28 cellular contexts compared by ENCODE assay signal in genomic region chr16:9823510-9823909, GRCh38.
DNase-seq lines count a peak whose midpoint lies in the region; ATAC-seq, FAIRE-seq and TF ChIP-seq lines count a peak whose summit lies in the region.
"Had no signal": no experiment of that assay in that cellular context is flagged by ENCODE, and none has a peak within 500 bp of the region (broad histone marks: within the 10 kb centered on the region; RNA-seq: fewer than 3 reads in every experiment).

No MANE protein-coding gene starts in this region.

- H3K36me3 Mint-ChIP-seq in astrocyte (ENCODE audit: low read depth, unreplicated experiment) (no peaks in the 10 kb centered on the region), T-cell (no peaks in the 10 kb centered on the region)
- H3K36me3 Mint-ChIP-seq: CD14-positive monocyte; CD4-positive, alpha-beta memory T cell; CD4-positive, CD25-positive, alpha-beta regulatory T cell; CD8-positive, alpha-beta memory T cell had no signal

- H3K79me2 ChIP-seq in astrocyte (ENCODE audit: insufficient read depth, low read length), result no peaks in the 10 kb centered on the region

- DNase-seq in astrocyte (ENCODE audit: low read depth) (peak; percentile 52), fibroblast of the aortic adventitia (ENCODE audit: low read depth) (peak; percentile 85), sciatic nerve (ENCODE audit: low spot score) (no peak), T-cell (no peak), NCI-H2227 treated with DMSO at 0.1 percent for 48 hours (lab: John Stamatoyannopoulos, UW) (no peak)
- DNase-seq in activated CD4-positive, alpha-beta T cell treated with anti-CD3 and anti-CD28 coated beads, Interleukin-2, amount 50 U/mL, for 4 hours, result no peak
- DNase-seq: 8988T; ACHN; BE2C; C1 segment of cervical spinal cord; CD4-positive, alpha-beta memory T cell; CD4-positive, CD25-positive, alpha-beta regulatory T cell; CD8-positive, alpha-beta memory T cell; COR-L47; DMS 273 treated with DMSO at 0.1 percent for 48 hours; DMS153; DMS53; DMS79; DND-41; EL; GDM1 had no signal

- H3K27me3 ChIP-seq in astrocyte (ENCODE audit: insufficient read depth, low read length), result no peaks in the 10 kb centered on the region
- H3K27me3 ChIP-seq: BE2C, BLaER1 had no signal

- H2AFZ ChIP-seq in astrocyte (ENCODE audit: low read depth, low read length), result no peak overlapping the region

- TF ChIP-seq CTCF in astrocyte (IDR thresholded peaks at IDR 0.05; ENCODE audit: insufficient read depth, low read depth, low read length) (no peak), fibroblast of the aortic adventitia (IDR thresholded peaks at IDR 0.05; ENCODE audit: insufficient read depth, low read length) (no peak)

- intact Hi-C loops in sciatic nerve (cut with DNase I), result no loop called here

- no peak overlapping the region for H3K27ac Mint-ChIP-seq in astrocyte (ENCODE audit: unreplicated experiment)
- H3K27ac Mint-ChIP-seq in T-cell, result no peak overlapping the region
- H3K27ac Mint-ChIP-seq: CD14-positive monocyte; CD4-positive, alpha-beta memory T cell; CD4-positive, CD25-positive, alpha-beta regulatory T cell; CD8-positive, alpha-beta memory T cell had no signal

- peaks cover 35% of the 10 kb centered on the region for H3K27me3 Mint-ChIP-seq in astrocyte (ENCODE audit: low read depth, unreplicated experiment)
- H3K27me3 Mint-ChIP-seq in T-cell, result peaks cover 0 to 11% of the 10 kb centered on the region in 2 donors
- H3K27me3 Mint-ChIP-seq: CD4-positive, alpha-beta memory T cell; CD4-positive, CD25-positive, alpha-beta regulatory T cell had no signal

- H3K9me3 ChIP-seq in astrocyte (ENCODE audit: insufficient read depth, low read depth, low read length), result no peaks in the 10 kb centered on the region
- H3K9me3 ChIP-seq: BE2C, BLaER1 had no signal

- H3K4me3 Mint-ChIP-seq in astrocyte (ENCODE audit: unreplicated experiment) (no peak overlapping the region), T-cell (no peak overlapping the region)
- H3K4me3 Mint-ChIP-seq: CD14-positive monocyte; CD4-positive, alpha-beta memory T cell; CD4-positive, CD25-positive, alpha-beta regulatory T cell; CD8-positive, alpha-beta memory T cell had no signal

- H3K4me1 Mint-ChIP-seq in astrocyte (ENCODE audit: low read depth, unreplicated experiment) (peaks cover 25% of the 10 kb centered on the region), T-cell (no peaks in the 10 kb centered on the region)
- H3K4me1 Mint-ChIP-seq: CD14-positive monocyte; CD4-positive, alpha-beta memory T cell; CD4-positive, CD25-positive, alpha-beta regulatory T cell; CD8-positive, alpha-beta memory T cell had no signal

- no peak for FAIRE-seq in astrocyte (lab: Jason Lieb, UNC)
- FAIRE-seq: A204.1, GM12878, GM12892, GM18507 had no signal

- no peaks in the 10 kb centered on the region for H4K20me1 ChIP-seq in astrocyte (ENCODE audit: insufficient read depth, low read length)
- H4K20me1 ChIP-seq: BLaER1 had no signal

- no peaks in the 10 kb centered on the region for H3K36me3 ChIP-seq in astrocyte (ENCODE audit: insufficient read depth, low read length)
- H3K36me3 ChIP-seq: BE2C, BLaER1 had no signal

- H3K27ac ChIP-seq in astrocyte (ENCODE audit: low read depth, low read length), result no peak overlapping the region
- H3K27ac ChIP-seq: BLaER1 had no signal

- CTCF ChIA-PET in T-cell (lab: Charles Lee), result no interaction called here

- no peak overlapping the region for H3K4me2 ChIP-seq in astrocyte (ENCODE audit: low read length)
- H3K4me2 ChIP-seq: BLaER1 had no signal

- no peaks in the 10 kb centered on the region for H3K9me3 Mint-ChIP-seq in astrocyte (ENCODE audit: unreplicated experiment)
- H3K9me3 Mint-ChIP-seq in T-cell, result peaks cover 0 to 9% (median 0%) of the 10 kb centered on the region in 3 donors

- H3K4me3 ChIP-seq in astrocyte (ENCODE audit: insufficient read depth, low read depth, low read length) (no peak overlapping the region), fibroblast of the aortic adventitia (ENCODE audit: low read depth, low read length) (no peak overlapping the region)
- H3K4me3 ChIP-seq: BLaER1, GM12878 had no signal

- POLR2A ChIA-PET in T-cell (lab: Charles Lee), result no interaction called here

- no peaks in the 10 kb centered on the region for H3K4me1 ChIP-seq in astrocyte (ENCODE audit: insufficient read depth, low read length)
- H3K4me1 ChIP-seq: BE2C, BLaER1 had no signal

- ATAC-seq in sciatic nerve (peak; percentile 44), HG03039 (IDR thresholded peaks at IDR 0.05; ENCODE audit: unreplicated experiment) (no peak), T-cell (replicated peaks in 1 of 4) (no peak)
- ATAC-seq: GM12878 had no signal

- H3K9ac ChIP-seq in astrocyte (ENCODE audit: low read length), result no peak overlapping the region
- H3K9ac ChIP-seq: BLaER1 had no signal

Comparison
In these comparisons a context has a peak if more than half of its experiments do, and no peak if none do; other contexts are left out.
1. DNase-seq: peak in astrocyte (single experiment) and fibroblast of the aortic adventitia (single experiment); none in sciatic nerve (single experiment), T-cell (0 of 34), NCI-H2227 treated with DMSO at 0.1 percent for 48 hours (single experiment) and activated CD4-positive, alpha-beta T cell treated with anti-CD3 and anti-CD28 coated beads, Interleukin-2, amount 50 U/mL, for 4 hours (0 of 2).